In genomic region chr10:49139000-49139865, GRCh38 we compare ENCODE assay signal across 2 cellular contexts.
TF ChIP-seq lines count a peak whose summit lies in the region.

No MANE protein-coding gene starts in this region.

TF ChIP-seq in A549, 52 proteins besides CTCF, POLR2A, EP300 and RAD21 (continued from another document):
- TF ChIP-seq, protein P1, sequence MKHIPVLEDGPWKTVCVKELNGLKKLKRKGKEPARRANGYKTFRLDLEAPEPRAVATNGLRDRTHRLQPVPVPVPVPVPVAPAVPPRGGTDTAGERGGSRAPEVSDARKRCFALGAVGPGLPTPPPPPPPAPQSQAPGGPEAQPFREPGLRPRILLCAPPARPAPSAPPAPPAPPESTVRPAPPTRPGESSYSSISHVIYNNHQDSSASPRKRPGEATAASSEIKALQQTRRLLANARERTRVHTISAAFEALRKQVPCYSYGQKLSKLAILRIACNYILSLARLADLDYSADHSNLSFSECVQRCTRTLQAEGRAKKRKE (CRISPR knock-in tag; IDR thresholded peaks at IDR 0.05; ENCODE audit: low read depth), result no peak
- no peak for TF ChIP-seq ZNF302 (CRISPR knock-in tag; IDR thresholded peaks at IDR 0.05)
- TF ChIP-seq HES2 (IDR thresholded peaks at IDR 0.05), result no peak
- TF ChIP-seq NPAS2 (CRISPR knock-in tag; IDR thresholded peaks at IDR 0.05; ENCODE audit: borderline replicate concordance), result no peak
- TF ChIP-seq TFCP2L1 (CRISPR knock-in tag; IDR thresholded peaks at IDR 0.05), result no peak
- TF ChIP-seq FOSB (CRISPR knock-in tag; IDR thresholded peaks at IDR 0.05), result no peak
- no peak for TF ChIP-seq GATA3 (IDR thresholded peaks at IDR 0.05; ENCODE audit: borderline replicate concordance)
- TF ChIP-seq EHMT2 (IDR thresholded peaks at IDR 0.05; ENCODE audit: low read depth), result no peak
- TF ChIP-seq FOXS1 (CRISPR knock-in tag; IDR thresholded peaks at IDR 0.05), result no peak
- TF ChIP-seq KDM5A (IDR thresholded peaks at IDR 0.05), result no peak
- no peak for TF ChIP-seq FOSL2 (IDR thresholded peaks at IDR 0.05)
- TF ChIP-seq FOSL2 (CRISPR knock-in tag; IDR thresholded peaks at IDR 0.05), result no peak
- TF ChIP-seq ZSCAN20 (CRISPR knock-in tag; IDR thresholded peaks at IDR 0.05), result no peak
- TF ChIP-seq, protein P2, sequence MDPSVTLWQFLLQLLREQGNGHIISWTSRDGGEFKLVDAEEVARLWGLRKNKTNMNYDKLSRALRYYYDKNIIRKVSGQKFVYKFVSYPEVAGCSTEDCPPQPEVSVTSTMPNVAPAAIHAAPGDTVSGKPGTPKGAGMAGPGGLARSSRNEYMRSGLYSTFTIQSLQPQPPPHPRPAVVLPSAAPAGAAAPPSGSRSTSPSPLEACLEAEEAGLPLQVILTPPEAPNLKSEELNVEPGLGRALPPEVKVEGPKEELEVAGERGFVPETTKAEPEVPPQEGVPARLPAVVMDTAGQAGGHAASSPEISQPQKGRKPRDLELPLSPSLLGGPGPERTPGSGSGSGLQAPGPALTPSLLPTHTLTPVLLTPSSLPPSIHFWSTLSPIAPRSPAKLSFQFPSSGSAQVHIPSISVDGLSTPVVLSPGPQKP (IDR thresholded peaks at IDR 0.05; ENCODE audit: low read depth, low read length), result no peak
- no peak for TF ChIP-seq HOXA7 (CRISPR knock-in tag; IDR thresholded peaks at IDR 0.05)
- no peak for TF ChIP-seq USF2 (IDR thresholded peaks at IDR 0.05)
- TF ChIP-seq, protein P3, sequence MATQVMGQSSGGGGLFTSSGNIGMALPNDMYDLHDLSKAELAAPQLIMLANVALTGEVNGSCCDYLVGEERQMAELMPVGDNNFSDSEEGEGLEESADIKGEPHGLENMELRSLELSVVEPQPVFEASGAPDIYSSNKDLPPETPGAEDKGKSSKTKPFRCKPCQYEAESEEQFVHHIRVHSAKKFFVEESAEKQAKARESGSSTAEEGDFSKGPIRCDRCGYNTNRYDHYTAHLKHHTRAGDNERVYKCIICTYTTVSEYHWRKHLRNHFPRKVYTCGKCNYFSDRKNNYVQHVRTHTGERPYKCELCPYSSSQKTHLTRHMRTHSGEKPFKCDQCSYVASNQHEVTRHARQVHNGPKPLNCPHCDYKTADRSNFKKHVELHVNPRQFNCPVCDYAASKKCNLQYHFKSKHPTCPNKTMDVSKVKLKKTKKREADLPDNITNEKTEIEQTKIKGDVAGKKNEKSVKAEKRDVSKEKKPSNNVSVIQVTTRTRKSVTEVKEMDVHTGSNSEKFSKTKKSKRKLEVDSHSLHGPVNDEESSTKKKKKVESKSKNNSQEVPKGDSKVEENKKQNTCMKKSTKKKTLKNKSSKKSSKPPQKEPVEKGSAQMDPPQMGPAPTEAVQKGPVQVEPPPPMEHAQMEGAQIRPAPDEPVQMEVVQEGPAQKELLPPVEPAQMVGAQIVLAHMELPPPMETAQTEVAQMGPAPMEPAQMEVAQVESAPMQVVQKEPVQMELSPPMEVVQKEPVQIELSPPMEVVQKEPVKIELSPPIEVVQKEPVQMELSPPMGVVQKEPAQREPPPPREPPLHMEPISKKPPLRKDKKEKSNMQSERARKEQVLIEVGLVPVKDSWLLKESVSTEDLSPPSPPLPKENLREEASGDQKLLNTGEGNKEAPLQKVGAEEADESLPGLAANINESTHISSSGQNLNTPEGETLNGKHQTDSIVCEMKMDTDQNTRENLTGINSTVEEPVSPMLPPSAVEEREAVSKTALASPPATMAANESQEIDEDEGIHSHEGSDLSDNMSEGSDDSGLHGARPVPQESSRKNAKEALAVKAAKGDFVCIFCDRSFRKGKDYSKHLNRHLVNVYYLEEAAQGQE (IDR thresholded peaks at IDR 0.05), result no peak
- no peak for TF ChIP-seq EHF (CRISPR knock-in tag; IDR thresholded peaks at IDR 0.05)
- no peak for TF ChIP-seq E2F6 (IDR thresholded peaks at IDR 0.05; ENCODE audit: borderline replicate concordance, low read depth)

TF ChIP-seq in HCT116, 20 proteins besides CTCF, POLR2A, EP300 and RAD21 (continued from another document):
- TF ChIP-seq, protein P3 (IDR thresholded peaks at IDR 0.05; ENCODE audit: low read depth), result no peak
- TF ChIP-seq SP1 (IDR thresholded peaks at IDR 0.05; ENCODE audit: low read depth), result no peak
- no peak for TF ChIP-seq CBX3 (IDR thresholded peaks at IDR 0.05; ENCODE audit: low read depth)
- no peak for TF ChIP-seq EZH2phosphoT487 (IDR thresholded peaks at IDR 0.05; ENCODE audit: borderline replicate concordance)
- no peak for TF ChIP-seq ZFX (IDR thresholded peaks at IDR 0.05)
